ENCODE assay signal across 1 cellular context in the genomic region with DNA sequence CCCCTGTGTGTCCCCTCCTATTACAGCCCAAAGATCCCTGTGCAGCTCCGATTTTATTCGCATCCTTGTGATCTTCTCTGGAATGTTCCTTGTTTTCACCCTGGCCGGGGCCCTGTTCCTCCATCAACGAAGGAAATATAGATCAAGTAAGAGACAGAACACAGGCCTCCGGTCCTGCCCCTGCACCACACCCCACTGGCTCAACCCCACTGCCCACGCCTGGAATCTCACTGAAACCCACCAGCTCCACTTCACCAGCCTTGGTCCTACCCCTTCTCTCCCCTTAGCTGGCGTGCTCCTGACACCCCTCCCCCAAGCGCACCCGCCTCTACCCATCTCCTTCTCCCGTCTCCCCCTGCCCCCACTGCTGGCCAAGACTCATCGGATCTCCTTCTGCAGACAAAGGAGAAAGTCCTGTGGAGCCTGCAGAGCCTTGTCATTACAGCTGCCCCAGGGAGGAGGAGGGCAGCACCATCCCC.
TF ChIP-seq lines count a peak whose summit lies in the region.

No MANE protein-coding gene starts in this region.

TF ChIP-seq in IMR-90, 13 proteins besides CTCF, POLR2A, EP300 and RAD21 (continued from another document):
- TF ChIP-seq, protein P1, sequence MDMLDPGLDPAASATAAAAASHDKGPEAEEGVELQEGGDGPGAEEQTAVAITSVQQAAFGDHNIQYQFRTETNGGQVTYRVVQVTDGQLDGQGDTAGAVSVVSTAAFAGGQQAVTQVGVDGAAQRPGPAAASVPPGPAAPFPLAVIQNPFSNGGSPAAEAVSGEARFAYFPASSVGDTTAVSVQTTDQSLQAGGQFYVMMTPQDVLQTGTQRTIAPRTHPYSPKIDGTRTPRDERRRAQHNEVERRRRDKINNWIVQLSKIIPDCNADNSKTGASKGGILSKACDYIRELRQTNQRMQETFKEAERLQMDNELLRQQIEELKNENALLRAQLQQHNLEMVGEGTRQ (IDR thresholded peaks at IDR 0.05; ENCODE audit: low read depth, low read length): no peak
- TF ChIP-seq MAFK (IDR thresholded peaks at IDR 0.05; ENCODE audit: low read depth, low read length) (no peak), FOS (IDR thresholded peaks at IDR 0.05; ENCODE audit: low read depth, low read length) (no peak), NFE2L2 (IDR thresholded peaks at IDR 0.05; ENCODE audit: low read depth, low read length) (no peak), MAZ (IDR thresholded peaks at IDR 0.05; ENCODE audit: borderline replicate concordance, low read depth, low read length) (no peak; the same call in 1 of the 2 replicates), CEBPB (IDR thresholded peaks at IDR 0.05; ENCODE audit: low read depth, low read length) (no peak), BHLHE40 (IDR thresholded peaks at IDR 0.05; ENCODE audit: low read depth, low read length) (no peak), SMC3 (IDR thresholded peaks at IDR 0.05; ENCODE audit: low read depth, low read length) (no peak), MXI1 (IDR thresholded peaks at IDR 0.05; ENCODE audit: borderline replicate concordance, low read depth, low read length) (no peak), RCOR1 (IDR thresholded peaks at IDR 0.05; ENCODE audit: insufficient replicate concordance, low read length) (no peak)
- TF ChIP-seq, protein P2, sequence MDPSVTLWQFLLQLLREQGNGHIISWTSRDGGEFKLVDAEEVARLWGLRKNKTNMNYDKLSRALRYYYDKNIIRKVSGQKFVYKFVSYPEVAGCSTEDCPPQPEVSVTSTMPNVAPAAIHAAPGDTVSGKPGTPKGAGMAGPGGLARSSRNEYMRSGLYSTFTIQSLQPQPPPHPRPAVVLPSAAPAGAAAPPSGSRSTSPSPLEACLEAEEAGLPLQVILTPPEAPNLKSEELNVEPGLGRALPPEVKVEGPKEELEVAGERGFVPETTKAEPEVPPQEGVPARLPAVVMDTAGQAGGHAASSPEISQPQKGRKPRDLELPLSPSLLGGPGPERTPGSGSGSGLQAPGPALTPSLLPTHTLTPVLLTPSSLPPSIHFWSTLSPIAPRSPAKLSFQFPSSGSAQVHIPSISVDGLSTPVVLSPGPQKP (IDR thresholded peaks at IDR 0.05; ENCODE audit: borderline replicate concordance, low read depth, low read length): no peak
